1 cellular context compared by ENCODE assay signal in genomic region chr1:181100015-181100905, GRCh38.
TF ChIP-seq lines count a peak whose summit lies in the region.

No MANE protein-coding gene starts in this region.

TF ChIP-seq in K562, 482 proteins besides CTCF, POLR2A, EP300 and RAD21 (continued from another document):
- TF ChIP-seq ZNF740 (CRISPR knock-in tag; IDR thresholded peaks at IDR 0.05): no peak
- TF ChIP-seq ZNF740 (tag; IDR thresholded peaks at IDR 0.05): no peak
- no peak for TF ChIP-seq PHF21A (IDR thresholded peaks at IDR 0.05; ENCODE audit: borderline replicate concordance, low read depth)
- no peak for TF ChIP-seq PYGO2 (tag; IDR thresholded peaks at IDR 0.05)
- no peak for TF ChIP-seq KLF1 (tag; IDR thresholded peaks at IDR 0.05)
- TF ChIP-seq PRMT5 (CRISPR knock-in tag; IDR thresholded peaks at IDR 0.05): no peak
- no peak for TF ChIP-seq BCL6 (CRISPR knock-in tag; IDR thresholded peaks at IDR 0.05)
